ENCODE assay signal across 18 cellular contexts in genomic region chr21:27838585-27838984, GRCh38.
DNase-seq lines count a peak whose midpoint lies in the region; ATAC-seq, FAIRE-seq and TF ChIP-seq lines count a peak whose summit lies in the region.
"Had no signal": no experiment of that assay in that cellular context is flagged by ENCODE, and none has a peak within 500 bp of the region (broad histone marks: within the 10 kb centered on the region; RNA-seq: fewer than 3 reads in every experiment).

No MANE protein-coding gene starts in this region.

- H3K4me3 ChIP-seq in right atrium auricular region: no peak overlapping the region
- H3K4me3 ChIP-seq in pancreas: no peak overlapping the region
- H3K4me3 ChIP-seq in sigmoid colon: no peak overlapping the region
- H3K4me3 ChIP-seq: GM23338 had no signal

- TF ChIP-seq CTCF in right atrium auricular region (IDR thresholded peaks at IDR 0.05) (no peak), pancreas (IDR thresholded peaks at IDR 0.05) (no peak), sigmoid colon (IDR thresholded peaks at IDR 0.05) (no peak)

- TF ChIP-seq POLR2A in sigmoid colon (IDR thresholded peaks at IDR 0.05): no peak

- 58 to 73% methylated on average over 1 of the region's 1 CpG for WGBS in pancreas, 2 donors
- WGBS in sigmoid colon, 2 donors: 82 to 90% methylated on average over 1 of the region's 1 CpG

- intact Hi-C loops in left ventricle myocardium superior (cut with micrococcal nuclease) (no loop called here), pancreas (cut with DNase I) (no loop called here), sigmoid colon (cut with DNase I) (loop anchor here (5.0 kb wide), 1 partner anchor 121 kb away; no protein-coding TSS in a partner anchor)

- peak; percentile 20 for FAIRE-seq in pancreas (lab: Jason Lieb, UNC)
- FAIRE-seq: GM12891, GM18507 had no signal

- DNase-seq in left ventricle myocardium superior (no peak), right atrium auricular region (ENCODE audit: low spot score) (no peak), left lobe of liver (ENCODE audit: low spot score) (no peak), pancreas (no peak), NCI-H2081 treated with DMSO at 0.1 percent for 48 hours (lab: John Stamatoyannopoulos, UW) (no peak), sigmoid colon (no peak)
- DNase-seq: C1 segment of cervical spinal cord; Calu3; CD4-positive, alpha-beta memory T cell; COR-L47; DMS53; DMS79 treated with DMSO at 0.1 percent for 48 hours; GF-D8; H9 had no signal

- peaks cover 0 to 13% of the 10 kb centered on the region in 2 donors for H3K9me3 ChIP-seq in right atrium auricular region
- no peaks in the 10 kb centered on the region for H3K9me3 ChIP-seq in pancreas
- H3K9me3 ChIP-seq in sigmoid colon: no peaks in the 10 kb centered on the region

- no peaks in the 10 kb centered on the region for H3K4me1 ChIP-seq in right atrium auricular region
- H3K4me1 ChIP-seq in pancreas: no peaks in the 10 kb centered on the region
- H3K4me1 ChIP-seq in sigmoid colon: peaks cover 0 to 40% (median 17%) of the 10 kb centered on the region in 4 donors

- peak; percentile 66 for ATAC-seq in left ventricle myocardium superior
- peak; percentile 63 for ATAC-seq in left lobe of liver
- no peak for ATAC-seq in pancreas
- ATAC-seq: GM23338, HCT116 had no signal

- H3K36me3 ChIP-seq in right atrium auricular region (no peaks in the 10 kb centered on the region), pancreas (no peaks in the 10 kb centered on the region), sigmoid colon (no peaks in the 10 kb centered on the region)

- H3K27ac ChIP-seq in right atrium auricular region (no peak overlapping the region), pancreas (no peak overlapping the region), sigmoid colon (peak overlapping the region in 2 of 4 donors; percentile 10 to 69)

- no peak for TF ChIP-seq EP300 in sigmoid colon (IDR thresholded peaks at IDR 0.05)

- H3K27me3 ChIP-seq in right atrium auricular region: no peaks in the 10 kb centered on the region
- no peaks in the 10 kb centered on the region for H3K27me3 ChIP-seq in pancreas
- H3K27me3 ChIP-seq in sigmoid colon: no peaks in the 10 kb centered on the region

Comparison
In these comparisons a context has a peak if more than half of its experiments do, and no peak if none do; other contexts are left out.
1. ATAC-seq: peak in left ventricle myocardium superior (single experiment) and left lobe of liver (single experiment); none in pancreas (0 of 4).